ENCODE assay signal across 1 cellular context in the genomic region with DNA sequence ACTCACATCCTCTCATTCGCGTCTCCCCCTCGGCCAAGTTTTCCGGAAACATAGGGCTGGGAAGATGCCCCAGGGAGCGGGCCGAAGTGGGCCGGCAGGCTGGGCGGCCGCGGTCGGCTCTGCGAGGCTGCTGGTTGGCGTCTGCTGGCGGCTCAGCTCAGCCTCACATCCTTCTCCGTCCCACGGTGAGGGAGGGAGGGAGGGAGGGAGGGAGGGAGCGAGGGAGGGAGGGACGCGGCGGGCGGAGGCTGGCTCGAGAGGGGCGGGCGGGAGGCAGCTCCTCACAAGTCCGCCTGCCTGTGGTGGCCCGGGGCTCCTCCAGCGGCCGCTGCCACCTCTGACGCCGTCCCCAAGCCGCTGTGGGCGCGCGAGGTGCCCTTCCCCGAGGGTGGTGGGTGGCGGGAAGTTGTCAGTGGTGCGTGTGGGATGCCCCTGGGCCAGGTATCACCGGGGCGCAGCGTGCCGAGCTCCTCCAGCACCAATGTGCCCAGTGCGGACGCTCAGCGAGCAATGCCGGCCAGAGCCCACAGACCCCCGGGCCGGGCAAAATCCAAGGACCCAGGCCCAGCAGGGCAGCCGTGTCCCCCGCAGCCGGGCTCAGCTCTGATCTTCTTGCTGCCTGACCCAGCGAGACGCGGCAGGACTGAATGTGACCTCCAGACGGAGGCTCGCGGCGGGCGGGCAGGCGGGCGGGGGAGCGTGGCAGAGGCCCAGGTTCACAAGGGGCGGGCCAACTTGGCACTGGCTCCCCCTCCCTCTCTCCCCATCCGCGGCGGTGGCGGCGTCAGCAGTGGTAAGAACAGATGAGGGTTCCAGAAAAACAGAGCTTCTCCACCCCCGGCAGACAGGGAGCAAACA.
TF ChIP-seq lines count a peak whose summit lies in the region.

No MANE protein-coding gene starts in this region.

TF ChIP-seq in HepG2, 621 proteins besides CTCF, POLR2A, EP300 and RAD21 (continued from another document and continues in another):
- TF ChIP-seq, protein P1, sequence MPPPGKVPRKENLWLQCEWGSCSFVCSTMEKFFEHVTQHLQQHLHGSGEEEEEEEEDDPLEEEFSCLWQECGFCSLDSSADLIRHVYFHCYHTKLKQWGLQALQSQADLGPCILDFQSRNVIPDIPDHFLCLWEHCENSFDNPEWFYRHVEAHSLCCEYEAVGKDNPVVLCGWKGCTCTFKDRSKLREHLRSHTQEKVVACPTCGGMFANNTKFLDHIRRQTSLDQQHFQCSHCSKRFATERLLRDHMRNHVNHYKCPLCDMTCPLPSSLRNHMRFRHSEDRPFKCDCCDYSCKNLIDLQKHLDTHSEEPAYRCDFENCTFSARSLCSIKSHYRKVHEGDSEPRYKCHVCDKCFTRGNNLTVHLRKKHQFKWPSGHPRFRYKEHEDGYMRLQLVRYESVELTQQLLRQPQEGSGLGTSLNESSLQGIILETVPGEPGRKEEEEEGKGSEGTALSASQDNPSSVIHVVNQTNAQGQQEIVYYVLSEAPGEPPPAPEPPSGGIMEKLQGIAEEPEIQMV (CRISPR knock-in tag; IDR thresholded peaks at IDR 0.05; ENCODE audit: low read depth), result no peak
- TF ChIP-seq, protein P2, sequence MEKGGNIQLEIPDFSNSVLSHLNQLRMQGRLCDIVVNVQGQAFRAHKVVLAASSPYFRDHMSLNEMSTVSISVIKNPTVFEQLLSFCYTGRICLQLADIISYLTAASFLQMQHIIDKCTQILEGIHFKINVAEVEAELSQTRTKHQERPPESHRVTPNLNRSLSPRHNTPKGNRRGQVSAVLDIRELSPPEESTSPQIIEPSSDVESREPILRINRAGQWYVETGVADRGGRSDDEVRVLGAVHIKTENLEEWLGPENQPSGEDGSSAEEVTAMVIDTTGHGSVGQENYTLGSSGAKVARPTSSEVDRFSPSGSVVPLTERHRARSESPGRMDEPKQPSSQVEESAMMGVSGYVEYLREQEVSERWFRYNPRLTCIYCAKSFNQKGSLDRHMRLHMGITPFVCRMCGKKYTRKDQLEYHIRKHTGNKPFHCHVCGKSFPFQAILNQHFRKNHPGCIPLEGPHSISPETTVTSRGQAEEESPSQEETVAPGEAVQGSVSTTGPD (CRISPR knock-in tag; IDR thresholded peaks at IDR 0.05), result peak; percentile 55; the same call in 1 of the 2 replicates
- TF ChIP-seq, protein P3, sequence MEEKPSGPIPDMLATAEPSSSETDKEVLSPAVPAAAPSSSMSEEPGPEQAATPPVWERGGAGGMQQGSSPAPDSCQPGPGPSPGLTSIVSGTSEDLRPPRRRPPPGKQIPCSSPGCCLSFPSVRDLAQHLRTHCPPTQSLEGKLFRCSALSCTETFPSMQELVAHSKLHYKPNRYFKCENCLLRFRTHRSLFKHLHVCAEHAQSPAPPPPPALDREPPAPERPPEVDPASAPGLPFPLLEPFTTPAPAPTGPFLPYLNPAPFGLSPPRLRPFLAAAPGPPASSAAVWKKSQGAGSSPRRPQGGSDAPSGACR (CRISPR knock-in tag; IDR thresholded peaks at IDR 0.05), result 0 out of 2 replicates have a peak, but pooled peaks have one; percentile 60
- TF ChIP-seq HOXA7 (CRISPR knock-in tag; IDR thresholded peaks at IDR 0.05), result 0 out of 2 replicates have a peak, but pooled peaks have one; percentile 7
- TF ChIP-seq SMAD9 (CRISPR knock-in tag; IDR thresholded peaks at IDR 0.05), result no peak
- TF ChIP-seq, protein P4, sequence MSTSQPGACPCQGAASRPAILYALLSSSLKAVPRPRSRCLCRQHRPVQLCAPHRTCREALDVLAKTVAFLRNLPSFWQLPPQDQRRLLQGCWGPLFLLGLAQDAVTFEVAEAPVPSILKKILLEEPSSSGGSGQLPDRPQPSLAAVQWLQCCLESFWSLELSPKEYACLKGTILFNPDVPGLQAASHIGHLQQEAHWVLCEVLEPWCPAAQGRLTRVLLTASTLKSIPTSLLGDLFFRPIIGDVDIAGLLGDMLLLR (CRISPR knock-in tag; IDR thresholded peaks at IDR 0.05), result peak; percentile 19; the same call in 1 of the 2 replicates
- peak; percentile 86 for TF ChIP-seq HNRNPK (IDR thresholded peaks at IDR 0.05; ENCODE audit: low read depth, low read length, poor library complexity, severe bottlenecking)
- TF ChIP-seq PAWR (CRISPR knock-in tag; IDR thresholded peaks at IDR 0.05; ENCODE audit: borderline replicate concordance), result no peak
- TF ChIP-seq ZNF879 (CRISPR knock-in tag; IDR thresholded peaks at IDR 0.05), result 0 out of 2 replicates have a peak, but pooled peaks have one; percentile 44
- TF ChIP-seq SOX13 (IDR thresholded peaks at IDR 0.05), result no peak
- peak in 1 of 2 experiments; percentile 28; a peak in 1 of 4 replicates for TF ChIP-seq SOX13 (CRISPR knock-in tag; conservative IDR thresholded peaks at IDR 0.05 in 1 of 2, IDR thresholded peaks at IDR 0.05 in 1 of 2)
- TF ChIP-seq ZNF143 (CRISPR knock-in tag; IDR thresholded peaks at IDR 0.05), result 0 out of 2 replicates have a peak, but pooled peaks have one; percentile 21
- TF ChIP-seq PCBP1 (IDR thresholded peaks at IDR 0.05; ENCODE audit: borderline replicate concordance, low read depth, low read length), result 0 out of 2 replicates have a peak, but pooled peaks have one; percentile 64
- TF ChIP-seq TAF15 (IDR thresholded peaks at IDR 0.05; ENCODE audit: low read depth, low read length, poor library complexity, severe bottlenecking), result peak; percentile 45
- peak; percentile 23 for TF ChIP-seq YY1 (IDR thresholded peaks at IDR 0.05; ENCODE audit: insufficient read depth, insufficient replicate concordance, low read depth, low read length)
- TF ChIP-seq, protein P5, sequence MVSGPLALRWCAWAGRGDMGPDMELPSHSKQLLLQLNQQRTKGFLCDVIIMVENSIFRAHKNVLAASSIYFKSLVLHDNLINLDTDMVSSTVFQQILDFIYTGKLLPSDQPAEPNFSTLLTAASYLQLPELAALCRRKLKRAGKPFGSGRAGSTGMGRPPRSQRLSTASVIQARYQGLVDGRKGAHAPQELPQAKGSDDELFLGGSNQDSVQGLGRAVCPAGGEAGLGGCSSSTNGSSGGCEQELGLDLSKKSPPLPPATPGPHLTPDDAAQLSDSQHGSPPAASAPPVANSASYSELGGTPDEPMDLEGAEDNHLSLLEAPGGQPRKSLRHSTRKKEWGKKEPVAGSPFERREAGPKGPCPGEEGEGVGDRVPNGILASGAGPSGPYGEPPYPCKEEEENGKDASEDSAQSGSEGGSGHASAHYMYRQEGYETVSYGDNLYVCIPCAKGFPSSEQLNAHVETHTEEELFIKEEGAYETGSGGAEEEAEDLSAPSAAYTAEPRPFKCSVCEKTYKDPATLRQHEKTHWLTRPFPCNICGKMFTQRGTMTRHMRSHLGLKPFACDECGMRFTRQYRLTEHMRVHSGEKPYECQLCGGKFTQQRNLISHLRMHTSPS (CRISPR knock-in tag; IDR thresholded peaks at IDR 0.05; ENCODE audit: low read depth), result peak; percentile 87
- 0 out of 2 replicates have a peak, but pooled peaks have one; percentile 47 for TF ChIP-seq HOXD1 (CRISPR knock-in tag; IDR thresholded peaks at IDR 0.05)
- peak; percentile 50; the same call in 1 of the 2 replicates for TF ChIP-seq GABPB1 (CRISPR knock-in tag; IDR thresholded peaks at IDR 0.05)
- TF ChIP-seq ATF1 (CRISPR knock-in tag; IDR thresholded peaks at IDR 0.05), result no peak
- no peak for TF ChIP-seq SNAPC2 (CRISPR knock-in tag; IDR thresholded peaks at IDR 0.05)
- TF ChIP-seq SMARCE1 (IDR thresholded peaks at IDR 0.05; ENCODE audit: borderline replicate concordance), result no peak
- peak; percentile 29; the same call in 1 of the 2 replicates for TF ChIP-seq ESRRA (CRISPR knock-in tag; IDR thresholded peaks at IDR 0.05; ENCODE audit: low read depth)
- TF ChIP-seq, protein P6, sequence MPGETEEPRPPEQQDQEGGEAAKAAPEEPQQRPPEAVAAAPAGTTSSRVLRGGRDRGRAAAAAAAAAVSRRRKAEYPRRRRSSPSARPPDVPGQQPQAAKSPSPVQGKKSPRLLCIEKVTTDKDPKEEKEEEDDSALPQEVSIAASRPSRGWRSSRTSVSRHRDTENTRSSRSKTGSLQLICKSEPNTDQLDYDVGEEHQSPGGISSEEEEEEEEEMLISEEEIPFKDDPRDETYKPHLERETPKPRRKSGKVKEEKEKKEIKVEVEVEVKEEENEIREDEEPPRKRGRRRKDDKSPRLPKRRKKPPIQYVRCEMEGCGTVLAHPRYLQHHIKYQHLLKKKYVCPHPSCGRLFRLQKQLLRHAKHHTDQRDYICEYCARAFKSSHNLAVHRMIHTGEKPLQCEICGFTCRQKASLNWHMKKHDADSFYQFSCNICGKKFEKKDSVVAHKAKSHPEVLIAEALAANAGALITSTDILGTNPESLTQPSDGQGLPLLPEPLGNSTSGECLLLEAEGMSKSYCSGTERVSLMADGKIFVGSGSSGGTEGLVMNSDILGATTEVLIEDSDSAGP (CRISPR knock-in tag; IDR thresholded peaks at IDR 0.05; ENCODE audit: borderline replicate concordance), result peak; percentile 55; the same call in 1 of the 2 replicates
- TF ChIP-seq ZNF761 (CRISPR knock-in tag; conservative IDR thresholded peaks at IDR 0.05), result peak; percentile 75; the same call in 1 of the 2 replicates
- TF ChIP-seq AGO2 (optimal IDR thresholded peaks at IDR 0.05; ENCODE audit: low read depth, low read length), result peak; percentile 35
- peak; percentile 26; the same call in 1 of the 2 replicates for TF ChIP-seq ZNF331 (CRISPR knock-in tag; IDR thresholded peaks at IDR 0.05)
- peak; percentile 66; the same call in 1 of the 2 replicates for TF ChIP-seq BRD4 (CRISPR knock-in tag; IDR thresholded peaks at IDR 0.05)
- TF ChIP-seq, protein P7, sequence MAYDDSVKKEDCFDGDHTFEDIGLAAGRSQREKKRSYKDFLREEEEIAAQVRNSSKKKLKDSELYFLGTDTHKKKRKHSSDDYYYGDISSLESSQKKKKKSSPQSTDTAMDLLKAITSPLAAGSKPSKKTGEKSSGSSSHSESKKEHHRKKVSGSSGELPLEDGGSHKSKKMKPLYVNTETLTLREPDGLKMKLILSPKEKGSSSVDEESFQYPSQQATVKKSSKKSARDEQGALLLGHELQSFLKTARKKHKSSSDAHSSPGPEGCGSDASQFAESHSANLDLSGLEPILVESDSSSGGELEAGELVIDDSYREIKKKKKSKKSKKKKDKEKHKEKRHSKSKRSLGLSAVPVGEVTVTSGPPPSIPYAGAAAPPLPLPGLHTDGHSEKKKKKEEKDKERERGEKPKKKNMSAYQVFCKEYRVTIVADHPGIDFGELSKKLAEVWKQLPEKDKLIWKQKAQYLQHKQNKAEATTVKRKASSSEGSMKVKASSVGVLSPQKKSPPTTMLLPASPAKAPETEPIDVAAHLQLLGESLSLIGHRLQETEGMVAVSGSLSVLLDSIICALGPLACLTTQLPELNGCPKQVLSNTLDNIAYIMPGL (CRISPR knock-in tag; IDR thresholded peaks at IDR 0.05; ENCODE audit: borderline replicate concordance in 1 of 2, low read depth in 1 of 2), result peak in 1 of 2 experiments; percentile 51; a peak in 2 of 4 replicates
- TF ChIP-seq TBX3 (IDR thresholded peaks at IDR 0.05; ENCODE audit: borderline replicate concordance), result no peak
- peak; percentile 58; the same call in 1 of the 2 replicates for TF ChIP-seq ZNF776 (CRISPR knock-in tag; IDR thresholded peaks at IDR 0.05)
- TF ChIP-seq PHF21A (CRISPR knock-in tag; IDR thresholded peaks at IDR 0.05), result peak; percentile 50
- peak; percentile 70 for TF ChIP-seq HOXA3 (CRISPR knock-in tag; IDR thresholded peaks at IDR 0.05)
- 0 out of 4 replicates have a peak, but pooled peaks of 1 of the 2 experiments have one; percentile 42 for TF ChIP-seq KLF16 (CRISPR knock-in tag; IDR thresholded peaks at IDR 0.05)
- TF ChIP-seq SNAI1 (CRISPR knock-in tag; IDR thresholded peaks at IDR 0.05; ENCODE audit: borderline replicate concordance), result 0 out of 2 replicates have a peak, but pooled peaks have one; percentile 34
- TF ChIP-seq ELF3 (CRISPR knock-in tag; IDR thresholded peaks at IDR 0.05), result 0 out of 2 replicates have a peak, but pooled peaks have one; percentile 7
- TF ChIP-seq TBX2 (CRISPR knock-in tag; IDR thresholded peaks at IDR 0.05; ENCODE audit: borderline replicate concordance), result peak; percentile 68
- 0 out of 2 replicates have a peak, but pooled peaks have one; percentile 41 for TF ChIP-seq ZSCAN20 (CRISPR knock-in tag; IDR thresholded peaks at IDR 0.05; ENCODE audit: borderline replicate concordance)
- TF ChIP-seq ZNF496 (CRISPR knock-in tag; IDR thresholded peaks at IDR 0.05; ENCODE audit: insufficient replicate concordance), result no peak
- TF ChIP-seq ETV5 (CRISPR knock-in tag; IDR thresholded peaks at IDR 0.05; ENCODE audit: borderline replicate concordance), result peak; percentile 17; the same call in 1 of the 2 replicates
- no peak for TF ChIP-seq THYN1 (CRISPR knock-in tag; IDR thresholded peaks at IDR 0.05; ENCODE audit: borderline replicate concordance, low read depth)
- TF ChIP-seq MEIS2 (CRISPR knock-in tag; IDR thresholded peaks at IDR 0.05), result peak; percentile 81; the same call in 1 of the 2 replicates
- TF ChIP-seq ZNF292 (CRISPR knock-in tag; IDR thresholded peaks at IDR 0.05; ENCODE audit: borderline replicate concordance, low read depth), result peak; percentile 74; the same call in 1 of the 2 replicates
- TF ChIP-seq, protein P8, sequence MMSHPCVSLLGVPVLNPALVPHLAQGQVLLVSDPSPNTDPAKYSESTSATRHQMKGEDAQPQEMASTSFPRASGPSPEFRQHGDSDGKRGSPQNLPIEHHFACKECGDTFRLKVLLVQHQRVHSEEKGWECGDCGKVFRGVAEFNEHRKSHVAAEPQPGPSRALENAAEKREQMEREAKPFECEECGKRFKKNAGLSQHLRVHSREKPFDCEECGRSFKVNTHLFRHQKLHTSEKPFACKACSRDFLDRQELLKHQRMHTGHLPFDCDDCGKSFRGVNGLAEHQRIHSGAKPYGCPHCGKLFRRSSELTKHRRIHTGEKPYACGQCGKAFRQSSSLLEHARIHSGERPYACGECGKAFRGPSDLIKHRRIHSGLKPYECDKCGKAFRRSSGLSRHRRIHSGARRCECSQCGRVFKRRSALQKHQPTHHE (CRISPR knock-in tag; IDR thresholded peaks at IDR 0.05; ENCODE audit: borderline replicate concordance), result peak; percentile 43; the same call in 1 of the 2 replicates
- TF ChIP-seq, protein P9, sequence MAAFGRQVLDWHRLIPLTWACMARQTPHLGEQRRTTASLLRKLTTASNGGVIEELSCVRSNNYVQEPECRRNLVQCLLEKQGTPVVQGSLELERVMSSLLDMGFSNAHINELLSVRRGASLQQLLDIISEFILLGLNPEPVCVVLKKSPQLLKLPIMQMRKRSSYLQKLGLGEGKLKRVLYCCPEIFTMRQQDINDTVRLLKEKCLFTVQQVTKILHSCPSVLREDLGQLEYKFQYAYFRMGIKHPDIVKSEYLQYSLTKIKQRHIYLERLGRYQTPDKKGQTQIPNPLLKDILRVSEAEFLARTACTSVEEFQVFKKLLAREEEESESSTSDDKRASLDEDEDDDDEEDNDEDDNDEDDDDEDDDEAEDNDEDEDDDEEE (CRISPR knock-in tag; IDR thresholded peaks at IDR 0.05), result 0 out of 2 replicates have a peak, but pooled peaks have one; percentile 22
- 0 out of 2 replicates have a peak, but pooled peaks have one; percentile 6 for TF ChIP-seq SOX5 (CRISPR knock-in tag; IDR thresholded peaks at IDR 0.05; ENCODE audit: borderline replicate concordance)
- TF ChIP-seq, protein P10, sequence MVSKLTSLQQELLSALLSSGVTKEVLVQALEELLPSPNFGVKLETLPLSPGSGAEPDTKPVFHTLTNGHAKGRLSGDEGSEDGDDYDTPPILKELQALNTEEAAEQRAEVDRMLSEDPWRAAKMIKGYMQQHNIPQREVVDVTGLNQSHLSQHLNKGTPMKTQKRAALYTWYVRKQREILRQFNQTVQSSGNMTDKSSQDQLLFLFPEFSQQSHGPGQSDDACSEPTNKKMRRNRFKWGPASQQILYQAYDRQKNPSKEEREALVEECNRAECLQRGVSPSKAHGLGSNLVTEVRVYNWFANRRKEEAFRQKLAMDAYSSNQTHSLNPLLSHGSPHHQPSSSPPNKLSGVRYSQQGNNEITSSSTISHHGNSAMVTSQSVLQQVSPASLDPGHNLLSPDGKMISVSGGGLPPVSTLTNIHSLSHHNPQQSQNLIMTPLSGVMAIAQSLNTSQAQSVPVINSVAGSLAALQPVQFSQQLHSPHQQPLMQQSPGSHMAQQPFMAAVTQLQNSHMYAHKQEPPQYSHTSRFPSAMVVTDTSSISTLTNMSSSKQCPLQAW (CRISPR knock-in tag; IDR thresholded peaks at IDR 0.05), result 0 out of 2 replicates have a peak, but pooled peaks have one; percentile 17
